ENCODE assay signal across 1 cellular context in the genomic region with DNA sequence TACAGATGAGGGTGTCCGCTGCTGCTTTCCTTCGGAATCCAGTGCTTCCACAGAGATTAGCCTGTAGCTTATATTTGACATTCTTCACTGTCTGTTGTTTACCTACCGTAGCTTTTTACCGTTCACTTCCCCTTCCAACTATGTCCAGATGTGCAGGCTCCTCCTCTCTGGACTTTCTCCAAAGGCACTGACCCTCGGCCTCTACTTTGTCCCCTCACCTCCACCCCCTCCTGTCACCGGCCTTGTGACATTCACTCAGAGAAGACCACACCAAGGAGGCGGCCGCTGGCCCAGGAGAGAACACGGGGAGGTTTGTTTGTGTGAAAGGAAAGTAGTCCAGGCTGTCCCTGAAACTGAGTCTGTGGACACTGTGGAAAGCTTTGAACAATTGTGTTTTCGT.
TF ChIP-seq lines count a peak whose summit lies in the region.

No MANE protein-coding gene starts in this region.

TF ChIP-seq in HepG2, 621 proteins besides CTCF, POLR2A, EP300 and RAD21 (continued from another document and continues in another):
- peak; percentile 71 for TF ChIP-seq FOXA1 (IDR thresholded peaks at IDR 0.05)
- TF ChIP-seq FOXA1 (CRISPR knock-in tag; IDR thresholded peaks at IDR 0.05) = peak; percentile 92
- TF ChIP-seq TCF12 (IDR thresholded peaks at IDR 0.05) = no peak
- TF ChIP-seq TCF12 (CRISPR knock-in tag; IDR thresholded peaks at IDR 0.05) = peak; percentile 78; the same call in 1 of the 2 replicates
- peak; percentile 81; the same call in 1 of the 2 replicates for TF ChIP-seq KLF11 (CRISPR knock-in tag; IDR thresholded peaks at IDR 0.05)
- peak; percentile 89 for TF ChIP-seq HDAC2 (CRISPR knock-in tag; IDR thresholded peaks at IDR 0.05)
- peak; percentile 53 for TF ChIP-seq TBL1XR1 (IDR thresholded peaks at IDR 0.05; ENCODE audit: borderline replicate concordance, low read length, partially characterized antibody)
- TF ChIP-seq ZNF7 (CRISPR knock-in tag; IDR thresholded peaks at IDR 0.05) = no peak
- TF ChIP-seq ZMYM4 (CRISPR knock-in tag; IDR thresholded peaks at IDR 0.05) = peak; percentile 83
- TF ChIP-seq ZNF263 (CRISPR knock-in tag; IDR thresholded peaks at IDR 0.05) = peak; percentile 58
- TF ChIP-seq FOXP1 (IDR thresholded peaks at IDR 0.05) = no peak
- peak; percentile 65; the same call in 1 of the 2 replicates for TF ChIP-seq FOXP1 (CRISPR knock-in tag; IDR thresholded peaks at IDR 0.05)
- no peak for TF ChIP-seq HOXA9 (CRISPR knock-in tag; IDR thresholded peaks at IDR 0.05; ENCODE audit: borderline replicate concordance)
- peak; percentile 77 for TF ChIP-seq PITX1 (CRISPR knock-in tag; IDR thresholded peaks at IDR 0.05)
- TF ChIP-seq BCL6 (CRISPR knock-in tag; IDR thresholded peaks at IDR 0.05) = peak; percentile 35; the same call in 1 of the 2 replicates
- no peak for TF ChIP-seq ZNF724P (CRISPR knock-in tag; IDR thresholded peaks at IDR 0.05; ENCODE audit: borderline replicate concordance)
- peak; percentile 73; the same call in 1 of the 2 replicates for TF ChIP-seq MTA1 (CRISPR knock-in tag; IDR thresholded peaks at IDR 0.05; ENCODE audit: borderline replicate concordance)
- TF ChIP-seq REPIN1 (CRISPR knock-in tag; IDR thresholded peaks at IDR 0.05; ENCODE audit: borderline replicate concordance, low read depth) = peak; percentile 63; the same call in 1 of the 2 replicates
- TF ChIP-seq ZNF777 (CRISPR knock-in tag; IDR thresholded peaks at IDR 0.05) = peak; percentile 15; the same call in 1 of the 2 replicates
- TF ChIP-seq SALL1 (CRISPR knock-in tag; IDR thresholded peaks at IDR 0.05) = peak; percentile 92
- peak; percentile 65; the same call in 1 of the 2 replicates for TF ChIP-seq ZNF556 (CRISPR knock-in tag; IDR thresholded peaks at IDR 0.05; ENCODE audit: borderline replicate concordance)
- TF ChIP-seq KDM2A (CRISPR knock-in tag; IDR thresholded peaks at IDR 0.05; ENCODE audit: borderline replicate concordance, low read depth) = peak; percentile 46; the same call in 1 of the 2 replicates
- TF ChIP-seq KMT2A (CRISPR knock-in tag; IDR thresholded peaks at IDR 0.05) = 0 out of 2 replicates have a peak, but pooled peaks have one; percentile 38
- no peak for TF ChIP-seq ZNF235 (CRISPR knock-in tag; IDR thresholded peaks at IDR 0.05; ENCODE audit: borderline replicate concordance)
- TF ChIP-seq, protein P1, sequence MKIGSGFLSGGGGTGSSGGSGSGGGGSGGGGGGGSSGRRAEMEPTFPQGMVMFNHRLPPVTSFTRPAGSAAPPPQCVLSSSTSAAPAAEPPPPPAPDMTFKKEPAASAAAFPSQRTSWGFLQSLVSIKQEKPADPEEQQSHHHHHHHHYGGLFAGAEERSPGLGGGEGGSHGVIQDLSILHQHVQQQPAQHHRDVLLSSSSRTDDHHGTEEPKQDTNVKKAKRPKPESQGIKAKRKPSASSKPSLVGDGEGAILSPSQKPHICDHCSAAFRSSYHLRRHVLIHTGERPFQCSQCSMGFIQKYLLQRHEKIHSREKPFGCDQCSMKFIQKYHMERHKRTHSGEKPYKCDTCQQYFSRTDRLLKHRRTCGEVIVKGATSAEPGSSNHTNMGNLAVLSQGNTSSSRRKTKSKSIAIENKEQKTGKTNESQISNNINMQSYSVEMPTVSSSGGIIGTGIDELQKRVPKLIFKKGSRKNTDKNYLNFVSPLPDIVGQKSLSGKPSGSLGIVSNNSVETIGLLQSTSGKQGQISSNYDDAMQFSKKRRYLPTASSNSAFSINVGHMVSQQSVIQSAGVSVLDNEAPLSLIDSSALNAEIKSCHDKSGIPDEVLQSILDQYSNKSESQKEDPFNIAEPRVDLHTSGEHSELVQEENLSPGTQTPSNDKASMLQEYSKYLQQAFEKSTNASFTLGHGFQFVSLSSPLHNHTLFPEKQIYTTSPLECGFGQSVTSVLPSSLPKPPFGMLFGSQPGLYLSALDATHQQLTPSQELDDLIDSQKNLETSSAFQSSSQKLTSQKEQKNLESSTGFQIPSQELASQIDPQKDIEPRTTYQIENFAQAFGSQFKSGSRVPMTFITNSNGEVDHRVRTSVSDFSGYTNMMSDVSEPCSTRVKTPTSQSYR (CRISPR knock-in tag; IDR thresholded peaks at IDR 0.05; ENCODE audit: borderline replicate concordance) = peak; percentile 86
- TF ChIP-seq ZNF614 (CRISPR knock-in tag; IDR thresholded peaks at IDR 0.05; ENCODE audit: borderline replicate concordance) = no peak; the same call in 1 of the 2 replicates
- TF ChIP-seq TFDP2 (CRISPR knock-in tag; IDR thresholded peaks at IDR 0.05) = 0 out of 2 replicates have a peak, but pooled peaks have one; percentile 17
- peak; percentile 58 for TF ChIP-seq KAT8 (CRISPR knock-in tag; IDR thresholded peaks at IDR 0.05)
- peak; percentile 20; the same call in 1 of the 2 replicates for TF ChIP-seq GABPB1 (CRISPR knock-in tag; IDR thresholded peaks at IDR 0.05)
- peak; percentile 85; the same call in 1 of the 2 replicates for TF ChIP-seq ZBTB7B (CRISPR knock-in tag; IDR thresholded peaks at IDR 0.05)
- TF ChIP-seq KLF16 (CRISPR knock-in tag; IDR thresholded peaks at IDR 0.05) = no peak
- TF ChIP-seq ONECUT2 (CRISPR knock-in tag; IDR thresholded peaks at IDR 0.05) = 0 out of 2 replicates have a peak, but pooled peaks have one; percentile 7
- peak; percentile 93 for TF ChIP-seq GATAD2A (CRISPR knock-in tag; IDR thresholded peaks at IDR 0.05)
- TF ChIP-seq HDAC1 (CRISPR knock-in tag; IDR thresholded peaks at IDR 0.05) = peak; percentile 86
- 0 out of 2 replicates have a peak, but pooled peaks have one; percentile 65 for TF ChIP-seq ZNF335 (CRISPR knock-in tag; IDR thresholded peaks at IDR 0.05)
- TF ChIP-seq NONO (IDR thresholded peaks at IDR 0.05) = no peak
- TF ChIP-seq NONO (CRISPR knock-in tag; conservative IDR thresholded peaks at IDR 0.05) = peak; percentile 56
- no peak for TF ChIP-seq GLI4 (CRISPR knock-in tag; IDR thresholded peaks at IDR 0.05; ENCODE audit: borderline replicate concordance)
- no peak for TF ChIP-seq POLR2AphosphoS5 (IDR thresholded peaks at IDR 0.05; ENCODE audit: low read depth, low read length)
- no peak for TF ChIP-seq RELA (CRISPR knock-in tag; IDR thresholded peaks at IDR 0.05)
- no peak for TF ChIP-seq U2AF2 (IDR thresholded peaks at IDR 0.05; ENCODE audit: low read depth, low read length)
- TF ChIP-seq ZSCAN20 (CRISPR knock-in tag; IDR thresholded peaks at IDR 0.05; ENCODE audit: borderline replicate concordance) = no peak
- TF ChIP-seq, protein P2, sequence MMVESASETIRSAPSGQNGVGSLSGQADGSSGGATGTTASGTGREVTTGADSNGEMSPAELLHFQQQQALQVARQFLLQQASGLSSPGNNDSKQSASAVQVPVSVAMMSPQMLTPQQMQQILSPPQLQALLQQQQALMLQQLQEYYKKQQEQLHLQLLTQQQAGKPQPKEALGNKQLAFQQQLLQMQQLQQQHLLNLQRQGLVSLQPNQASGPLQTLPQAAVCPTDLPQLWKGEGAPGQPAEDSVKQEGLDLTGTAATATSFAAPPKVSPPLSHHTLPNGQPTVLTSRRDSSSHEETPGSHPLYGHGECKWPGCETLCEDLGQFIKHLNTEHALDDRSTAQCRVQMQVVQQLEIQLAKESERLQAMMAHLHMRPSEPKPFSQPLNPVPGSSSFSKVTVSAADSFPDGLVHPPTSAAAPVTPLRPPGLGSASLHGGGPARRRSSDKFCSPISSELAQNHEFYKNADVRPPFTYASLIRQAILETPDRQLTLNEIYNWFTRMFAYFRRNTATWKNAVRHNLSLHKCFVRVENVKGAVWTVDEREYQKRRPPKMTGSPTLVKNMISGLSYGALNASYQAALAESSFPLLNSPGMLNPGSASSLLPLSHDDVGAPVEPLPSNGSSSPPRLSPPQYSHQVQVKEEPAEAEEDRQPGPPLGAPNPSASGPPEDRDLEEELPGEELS (CRISPR knock-in tag; IDR thresholded peaks at IDR 0.05) = peak; percentile 89
- peak; percentile 100 for TF ChIP-seq ZBTB42 (CRISPR knock-in tag; IDR thresholded peaks at IDR 0.05)
- peak; percentile 76 for TF ChIP-seq PPARG (CRISPR knock-in tag; conservative IDR thresholded peaks at IDR 0.05)
- TF ChIP-seq MED1 (CRISPR knock-in tag; IDR thresholded peaks at IDR 0.05) = peak; percentile 56
- TF ChIP-seq ZKSCAN8 (CRISPR knock-in tag; IDR thresholded peaks at IDR 0.05; ENCODE audit: borderline replicate concordance) = peak; percentile 87
- peak; percentile 49 for TF ChIP-seq GATAD1 (CRISPR knock-in tag; IDR thresholded peaks at IDR 0.05)
- peak; percentile 93 for TF ChIP-seq ARID5B (CRISPR knock-in tag; IDR thresholded peaks at IDR 0.05)
- peak; percentile 84 for TF ChIP-seq ISL2 (CRISPR knock-in tag; IDR thresholded peaks at IDR 0.05)
- peak; percentile 59; the same call in 1 of the 2 replicates for TF ChIP-seq GFI1 (CRISPR knock-in tag; IDR thresholded peaks at IDR 0.05; ENCODE audit: borderline replicate concordance)
- TF ChIP-seq ZNF878 (CRISPR knock-in tag; IDR thresholded peaks at IDR 0.05) = 0 out of 2 replicates have a peak, but pooled peaks have one; percentile 37
- no peak for TF ChIP-seq SAFB2 (CRISPR knock-in tag; IDR thresholded peaks at IDR 0.05; ENCODE audit: borderline replicate concordance, low read depth)
- TF ChIP-seq KMT2B (CRISPR knock-in tag; IDR thresholded peaks at IDR 0.05) = peak; percentile 54
- TF ChIP-seq, protein P3, sequence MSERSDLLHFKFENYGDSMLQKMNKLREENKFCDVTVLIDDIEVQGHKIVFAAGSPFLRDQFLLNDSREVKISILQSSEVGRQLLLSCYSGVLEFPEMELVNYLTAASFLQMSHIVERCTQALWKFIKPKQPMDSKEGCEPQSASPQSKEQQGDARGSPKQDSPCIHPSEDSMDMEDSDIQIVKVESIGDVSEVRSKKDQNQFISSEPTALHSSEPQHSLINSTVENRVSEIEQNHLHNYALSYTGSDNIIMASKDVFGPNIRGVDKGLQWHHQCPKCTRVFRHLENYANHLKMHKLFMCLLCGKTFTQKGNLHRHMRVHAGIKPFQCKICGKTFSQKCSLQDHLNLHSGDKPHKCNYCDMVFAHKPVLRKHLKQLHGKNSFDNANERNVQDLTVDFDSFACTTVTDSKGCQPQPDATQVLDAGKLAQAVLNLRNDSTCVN (CRISPR knock-in tag; IDR thresholded peaks at IDR 0.05; ENCODE audit: borderline replicate concordance) = peak; percentile 83; the same call in 1 of the 2 replicates
- peak; percentile 84; the same call in 1 of the 2 replicates for TF ChIP-seq ZNF124 (CRISPR knock-in tag; IDR thresholded peaks at IDR 0.05)
- TF ChIP-seq XRCC5 (optimal IDR thresholded peaks at IDR 0.05; ENCODE audit: low read length) = peak; percentile 83
- 0 out of 2 replicates have a peak, but pooled peaks have one; percentile 57 for TF ChIP-seq ZNF264 (CRISPR knock-in tag; IDR thresholded peaks at IDR 0.05)
- peak; percentile 79 for TF ChIP-seq HNF1B (CRISPR knock-in tag; IDR thresholded peaks at IDR 0.05)
- no peak for TF ChIP-seq MAFK (conservative IDR thresholded peaks at IDR 0.05 in 1 of 2, IDR thresholded peaks at IDR 0.05 in 1 of 2; ENCODE audit: low read length in 2 of 2)
- TF ChIP-seq, protein P4, sequence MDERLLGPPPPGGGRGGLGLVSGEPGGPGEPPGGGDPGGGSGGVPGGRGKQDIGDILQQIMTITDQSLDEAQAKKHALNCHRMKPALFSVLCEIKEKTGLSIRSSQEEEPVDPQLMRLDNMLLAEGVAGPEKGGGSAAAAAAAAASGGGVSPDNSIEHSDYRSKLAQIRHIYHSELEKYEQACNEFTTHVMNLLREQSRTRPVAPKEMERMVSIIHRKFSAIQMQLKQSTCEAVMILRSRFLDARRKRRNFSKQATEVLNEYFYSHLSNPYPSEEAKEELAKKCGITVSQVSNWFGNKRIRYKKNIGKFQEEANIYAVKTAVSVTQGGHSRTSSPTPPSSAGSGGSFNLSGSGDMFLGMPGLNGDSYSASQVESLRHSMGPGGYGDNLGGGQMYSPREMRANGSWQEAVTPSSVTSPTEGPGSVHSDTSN (CRISPR knock-in tag; IDR thresholded peaks at IDR 0.05) = 0 out of 2 replicates have a peak, but pooled peaks have one; percentile 21
